8 cellular contexts compared by ENCODE assay signal in genomic region chr10:128035557-128035973, GRCh38.
A peak's percentile ranks its signal among the peaks of the same experiment; 100 is the strongest.
DNase-seq lines count a peak whose midpoint lies in the region; ATAC-seq, FAIRE-seq and TF ChIP-seq lines count a peak whose summit lies in the region.

No MANE protein-coding gene starts in this region.

- CTCF ChIA-PET in K562 (lab: Yijun Ruan, JAX; ENCODE audit: low intra/inter-chr PET ratio): interaction anchor here (1.4 to 1.8 kb wide), 2 partner anchors 34 to 115 kb away, joined by 7 to 10 read pairs; no protein-coding TSS in a partner anchor

- H3K9me3 ChIP-seq in K562 (replicated peaks; ENCODE audit: control insufficient read depth, insufficient read depth, low read depth, low read length): no peaks in the 10 kb centered on the region

- H3K36me3 ChIP-seq in K562 (ENCODE audit: control insufficient read depth, insufficient read depth, low read length): no peaks in the 10 kb centered on the region

- H3K4me3 ChIP-seq in K562: no peak overlapping the region

- ATAC-seq in HG03108 (IDR thresholded peaks at IDR 0.05; ENCODE audit: unreplicated experiment): peak; percentile 63
- peak; percentile 90 for ATAC-seq in K562
- ATAC-seq in left lobe of liver: peak; percentile 83

- 9% methylated on average over 4 of the region's 5 CpGs for WGBS in K562 (ENCODE audit: insufficient coverage, low coverage, missing lambda C conversion rate)

- TF ChIP-seq CTCF in GM12872 (IDR thresholded peaks at IDR 0.05; ENCODE audit: insufficient read depth, low read depth, low read length) (peak; percentile 93), K562 (IDR thresholded peaks at IDR 0.05 in 2 of 3, conservative IDR thresholded peaks at IDR 0.05 in 1 of 3; ENCODE audit: insufficient read depth in 2 of 3, low read depth in 1 of 3, low read length in 3 of 3) (peak; percentile 55 to 61 (median 60))

- no peak for TF ChIP-seq POLR2A in K562 (conservative IDR thresholded peaks at IDR 0.05)

- no peak overlapping the region for H3K27ac ChIP-seq in K562 (ENCODE audit: extremely low read depth, low read depth, low read length)

- DNase-seq in T-helper 22 cell (ENCODE audit: low read depth) (peak; percentile 21), K562 (ENCODE audit: extremely low read depth in 1 of 4, low spot score in 3 of 4) (peak; percentile 23 to 64 (median 50)), left lobe of liver (ENCODE audit: low spot score) (no peak), HCEC 1CT (no peak), KG1 (lab: John Stamatoyannopoulos, UW) (no peak)
- peak; percentile 46 for DNase-seq in stimulated activated CD8-positive, alpha-beta memory T cell treated with anti-CD3 and anti-CD28 coated beads, Interleukin-15, amount 100 ng/mL, for 1 hour (ENCODE audit: low read depth)

- peaks cover 0 to 12% of the 10 kb centered on the region in 2 experiments; a peak in 2 of 5 replicates for H3K27me3 ChIP-seq in K562 (ENCODE audit: control insufficient read depth in 2 of 2, insufficient read depth in 2 of 2, low read length in 2 of 2)

- no peak overlapping the region for H3K4me2 ChIP-seq in K562 (ENCODE audit: insufficient read depth, low read length)

- H3K79me2 ChIP-seq in K562 (ENCODE audit: control insufficient read depth, insufficient read depth, low read length): no peaks in the 10 kb centered on the region

- in situ Hi-C loops in K562 (cut with MboI): no loop called here

- no peak overlapping the region for H2AFZ ChIP-seq in K562 (ENCODE audit: low read depth, low read length)

- H3K4me1 ChIP-seq in K562 (replicated peaks in 1 of 2; ENCODE audit: control insufficient read depth in 2 of 2, insufficient read depth in 2 of 2, low read length in 2 of 2): no peaks in the 10 kb centered on the region

- intact Hi-C loops in K562 (cut with micrococcal nuclease): loop anchor here (1.0 kb wide), 1 partner anchor 34 kb away; no protein-coding TSS in a partner anchor

- POLR2A ChIA-PET in K562 (lab: Yijun Ruan, JAX): interaction anchor here (0.6 to 0.7 kb wide), 2 partner anchors 21 to 93 kb away, joined by 3 read pairs; no protein-coding TSS in a partner anchor

- no peaks in the 10 kb centered on the region; the same call in 1 of the 2 replicates for H4K20me1 ChIP-seq in K562 (replicated peaks; ENCODE audit: control insufficient read depth, insufficient read depth, low read length)

- no TSS peak for BruUV-seq in K562 (replicated peaks; lab: Mats Ljungman, UMichigan)

- H3K9ac ChIP-seq in K562 (ENCODE audit: insufficient read depth in 1 of 2, low read depth in 2 of 2, low read length in 2 of 2): no peak overlapping the region

- peak; percentile 50 to 63 for TF ChIP-seq RAD21 in K562 (CRISPR knock-in tag; conservative IDR thresholded peaks at IDR 0.05 in 1 of 2, IDR thresholded peaks at IDR 0.05 in 1 of 2)

- no peak for TF ChIP-seq EP300 in K562 (IDR thresholded peaks at IDR 0.05; ENCODE audit: low read length)

- no peak for FAIRE-seq in K562 (lab: Jason Lieb, UNC)

- peaks cover 2% of the 10 kb centered on the region for H3K9me1 ChIP-seq in K562 (ENCODE audit: control insufficient read depth, insufficient read depth, low read length)

TF ChIP-seq in K562, 482 proteins besides CTCF, POLR2A, EP300 and RAD21:
- TF ChIP-seq CTCFL (IDR thresholded peaks at IDR 0.05; ENCODE audit: borderline replicate concordance, insufficient read depth, low read depth, low read length, poor library complexity, severe bottlenecking) (peak; percentile 8), SMC3 (conservative IDR thresholded peaks at IDR 0.05; ENCODE audit: insufficient read depth, low read depth, low read length) (peak; percentile 35; the same call in 1 of the 2 replicates), DEAF1 (CRISPR knock-in tag; IDR thresholded peaks at IDR 0.05) (0 out of 2 replicates have a peak, but pooled peaks have one; percentile 17), ZNF134 (CRISPR knock-in tag; conservative IDR thresholded peaks at IDR 0.05) (no peak)
- TF ChIP-seq, protein P1, sequence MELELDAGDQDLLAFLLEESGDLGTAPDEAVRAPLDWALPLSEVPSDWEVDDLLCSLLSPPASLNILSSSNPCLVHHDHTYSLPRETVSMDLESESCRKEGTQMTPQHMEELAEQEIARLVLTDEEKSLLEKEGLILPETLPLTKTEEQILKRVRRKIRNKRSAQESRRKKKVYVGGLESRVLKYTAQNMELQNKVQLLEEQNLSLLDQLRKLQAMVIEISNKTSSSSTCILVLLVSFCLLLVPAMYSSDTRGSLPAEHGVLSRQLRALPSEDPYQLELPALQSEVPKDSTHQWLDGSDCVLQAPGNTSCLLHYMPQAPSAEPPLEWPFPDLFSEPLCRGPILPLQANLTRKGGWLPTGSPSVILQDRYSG (tag; conservative IDR thresholded peaks at IDR 0.05; ENCODE audit: low read depth): no peak
- TF ChIP-seq, protein P2, sequence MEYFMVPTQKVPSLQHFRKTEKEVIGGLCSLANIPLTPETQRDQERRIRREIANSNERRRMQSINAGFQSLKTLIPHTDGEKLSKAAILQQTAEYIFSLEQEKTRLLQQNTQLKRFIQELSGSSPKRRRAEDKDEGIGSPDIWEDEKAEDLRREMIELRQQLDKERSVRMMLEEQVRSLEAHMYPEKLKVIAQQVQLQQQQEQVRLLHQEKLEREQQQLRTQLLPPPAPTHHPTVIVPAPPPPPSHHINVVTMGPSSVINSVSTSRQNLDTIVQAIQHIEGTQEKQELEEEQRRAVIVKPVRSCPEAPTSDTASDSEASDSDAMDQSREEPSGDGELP (CRISPR knock-in tag; IDR thresholded peaks at IDR 0.05; ENCODE audit: borderline replicate concordance): peak; percentile 37; the same call in 1 of the 2 replicates

Comparison
In these comparisons a context has a peak if more than half of its experiments do, and no peak if none do; other contexts are left out.
1. DNase-seq: peak in T-helper 22 cell (single experiment), K562 (4 of 4) and stimulated activated CD8-positive, alpha-beta memory T cell treated with anti-CD3 and anti-CD28 coated beads, Interleukin-15, amount 100 ng/mL, for 1 hour (single experiment); none in left lobe of liver (single experiment), HCEC 1CT (single experiment) and KG1 (single experiment).
2. Peak in every context shown above with its lines, with median percentiles within 50 percentile points of each other: ATAC-seq.